Comparison of ENCODE assay signal across 7 cellular contexts in the genomic region with DNA sequence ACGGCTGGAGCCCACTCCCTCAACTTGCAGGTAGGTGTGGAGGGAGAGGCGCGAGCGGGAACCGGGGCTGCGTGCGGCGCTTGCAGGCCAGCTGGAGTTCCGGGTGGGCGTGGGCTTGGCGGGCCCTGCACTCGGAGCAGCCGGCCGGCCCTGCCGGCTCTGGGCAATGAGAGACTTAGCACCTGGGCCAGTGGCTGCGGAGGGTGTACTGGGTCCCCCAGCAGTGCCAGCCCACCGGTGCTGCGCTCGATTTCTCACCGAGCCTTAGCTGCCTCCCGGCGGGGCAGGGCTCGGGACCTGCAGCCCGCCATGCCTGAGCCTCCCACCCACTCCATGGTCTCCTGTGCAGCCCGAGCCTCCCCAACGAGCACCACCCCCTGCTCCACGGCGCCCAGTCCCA. TPM values are rescaled to one million over a fixed set of nuclear protein-coding genes. Genes with fewer than 3 reads are reported as not detected.
"Had no signal": no experiment of that assay in that cellular context is flagged by ENCODE, and none has a peak within 500 bp of the region (broad histone marks: within the 10 kb centered on the region; RNA-seq: fewer than 3 reads in every experiment).

No MANE protein-coding gene starts in this region.

RNA-seq across cellular contexts. Expression of gene SSMEM1, which starts 22.3 kb away (rescaled TPM):
- total RNA-seq: GM23248, GM23338, H1, H4, H7, H9, HFFc6 had no signal
- polyA plus RNA-seq: GM23248, GM23338, H1 had no signal

RNA-seq across cellular contexts. Expression of gene CPA2, which starts 36.7 kb away (rescaled TPM):
- total RNA-seq: GM23248, GM23338, H1, H4, H7, H9, HFFc6 had no signal
- polyA plus RNA-seq: GM23248, GM23338 had no signal
